Comparison of ENCODE assay signal across 27 cellular contexts in the genomic region with DNA sequence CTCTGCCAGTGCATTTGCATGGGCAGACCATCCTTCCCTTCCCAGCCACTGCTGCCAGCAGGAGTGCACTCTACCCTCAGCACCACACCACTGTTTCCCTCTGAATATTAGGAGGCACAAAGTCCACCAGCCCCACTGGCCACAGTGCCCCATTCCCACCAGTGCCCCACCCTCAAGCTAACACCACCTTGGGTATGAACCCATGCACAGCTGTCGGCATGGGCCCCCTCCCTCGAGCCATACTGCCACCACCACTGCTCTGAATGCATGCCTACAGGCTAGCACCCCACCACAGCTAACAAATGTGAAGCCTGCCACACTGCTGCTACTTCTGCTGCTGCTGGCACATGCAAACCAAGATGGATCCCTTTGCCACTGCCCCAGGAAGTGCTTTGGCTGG.
DNase-seq lines count a peak whose midpoint lies in the region; ATAC-seq, FAIRE-seq and TF ChIP-seq lines count a peak whose summit lies in the region.
"Had no signal": no experiment of that assay in that cellular context is flagged by ENCODE, and none has a peak within 500 bp of the region (broad histone marks: within the 10 kb centered on the region; RNA-seq: fewer than 3 reads in every experiment).

No MANE protein-coding gene starts in this region.

- no peak for FAIRE-seq in kidney (lab: Jason Lieb, UNC)
- FAIRE-seq: A204.1, GM12878, GM12892, GM18507 had no signal

- no peaks in the 10 kb centered on the region for H3K36me3 ChIP-seq in kidney (ENCODE audit: control insufficient read depth in 1 of 2, insufficient read depth in 2 of 2, low read length in 2 of 2)
- no peaks in the 10 kb centered on the region for H3K36me3 ChIP-seq in upper lobe of right lung
- H3K36me3 ChIP-seq: BE2C, BLaER1 had no signal

- peaks cover 5% of the 10 kb centered on the region for H3K9me3 Mint-ChIP-seq in mesothelial cell of epicardium

- H3K4me1 Mint-ChIP-seq in mesothelial cell of epicardium = no peaks in the 10 kb centered on the region
- H3K4me1 Mint-ChIP-seq: CD14-positive monocyte; CD4-positive, alpha-beta memory T cell; CD4-positive, CD25-positive, alpha-beta regulatory T cell; CD8-positive, alpha-beta memory T cell had no signal

- ATAC-seq in sciatic nerve = peak; percentile 32
- ATAC-seq in upper lobe of right lung = peak; percentile 26
- no peak for ATAC-seq in GM21619 (IDR thresholded peaks at IDR 0.05; ENCODE audit: unreplicated experiment)
- ATAC-seq in HG03442 (IDR thresholded peaks at IDR 0.05; ENCODE audit: unreplicated experiment) = no peak
- ATAC-seq: GM12878 had no signal

- H3K9me3 ChIP-seq in kidney (ENCODE audit: control insufficient read depth in 1 of 2, low read length in 2 of 2) (no peaks in the 10 kb centered on the region), upper lobe of right lung (peaks cover 11% of the 10 kb centered on the region)
- H3K9me3 ChIP-seq: BE2C had no signal

- no peaks in the 10 kb centered on the region for H3K27me3 ChIP-seq in upper lobe of right lung
- H3K27me3 ChIP-seq: BE2C, BLaER1 had no signal

- intact Hi-C loops in kidney (cut with DNase I) (no loop called here), sciatic nerve (cut with DNase I) (no loop called here), upper lobe of right lung (cut with DNase I) (no loop called here)

- DNase-seq in kidney (peak; percentile 64), sciatic nerve (ENCODE audit: low spot score) (no peak), upper lobe of right lung (no peak), NCI-H748 treated with DMSO at 0.1 percent for 48 hours (lab: John Stamatoyannopoulos, UW) (no peak), mesothelial cell of epicardium (ENCODE audit: low spot score in 2 of 2, unreplicated experiment in 2 of 2) (no peak)
- DNase-seq: 8988T; ACHN; BE2C; CD4-positive, alpha-beta memory T cell; CD4-positive, CD25-positive, alpha-beta regulatory T cell; CD8-positive, alpha-beta memory T cell; COR-L47; DMS 273 treated with DMSO at 0.1 percent for 48 hours; DMS153; DMS53; DMS79; DND-41; EL; GDM1 had no signal

- no peaks in the 10 kb centered on the region for H3K27me3 Mint-ChIP-seq in mesothelial cell of epicardium (ENCODE audit: low read depth)
- H3K27me3 Mint-ChIP-seq: CD4-positive, alpha-beta memory T cell; CD4-positive, CD25-positive, alpha-beta regulatory T cell; CD8-positive, alpha-beta memory T cell had no signal

- H3K4me3 Mint-ChIP-seq in mesothelial cell of epicardium = no peak overlapping the region
- H3K4me3 Mint-ChIP-seq: CD14-positive monocyte; CD4-positive, CD25-positive, alpha-beta regulatory T cell; CD8-positive, alpha-beta memory T cell had no signal

- no peak for TF ChIP-seq CTCF in kidney (IDR thresholded peaks at IDR 0.05; ENCODE audit: borderline replicate concordance, extremely low read depth, insufficient read depth)
- no peak for TF ChIP-seq CTCF in upper lobe of right lung (IDR thresholded peaks at IDR 0.05)
- no peak for TF ChIP-seq CTCF in mesothelial cell of epicardium (IDR thresholded peaks at IDR 0.05; ENCODE audit: unreplicated experiment)

- H3K9ac ChIP-seq in kidney (ENCODE audit: low read length in 2 of 2) = no peak overlapping the region
- H3K9ac ChIP-seq: BLaER1 had no signal

- H3K27ac Mint-ChIP-seq in mesothelial cell of epicardium = no peak overlapping the region
- H3K27ac Mint-ChIP-seq: CD4-positive, alpha-beta memory T cell; CD4-positive, CD25-positive, alpha-beta regulatory T cell had no signal

- no peaks in the 10 kb centered on the region for H3K36me3 Mint-ChIP-seq in mesothelial cell of epicardium
- H3K36me3 Mint-ChIP-seq: CD14-positive monocyte; CD4-positive, alpha-beta memory T cell; CD4-positive, CD25-positive, alpha-beta regulatory T cell; CD8-positive, alpha-beta memory T cell had no signal

- H3K27ac ChIP-seq in kidney (ENCODE audit: low read depth in 2 of 2, low read length in 2 of 2) = no peak overlapping the region
- H3K27ac ChIP-seq in upper lobe of right lung = no peak overlapping the region
- H3K27ac ChIP-seq: BLaER1 had no signal

- H3K4me3 ChIP-seq in kidney (ENCODE audit: low read length in 2 of 2) (no peak overlapping the region), upper lobe of right lung (no peak overlapping the region)
- H3K4me3 ChIP-seq: BLaER1, GM12878 had no signal

- no peaks in the 10 kb centered on the region for H3K4me1 ChIP-seq in kidney (ENCODE audit: control insufficient read depth in 1 of 2, insufficient read depth in 1 of 2, low read depth in 1 of 2, low read length in 2 of 2)
- H3K4me1 ChIP-seq in upper lobe of right lung = no peaks in the 10 kb centered on the region
- H3K4me1 ChIP-seq: BE2C, BLaER1 had no signal

Comparison
In these comparisons a context has a peak if more than half of its experiments do, and no peak if none do; other contexts are left out.
1. ATAC-seq: peak in sciatic nerve (single experiment) and upper lobe of right lung (single experiment); none in GM21619 (single experiment) and HG03442 (single experiment).